Comparison of ENCODE assay signal across 23 cellular contexts in the genomic region with DNA sequence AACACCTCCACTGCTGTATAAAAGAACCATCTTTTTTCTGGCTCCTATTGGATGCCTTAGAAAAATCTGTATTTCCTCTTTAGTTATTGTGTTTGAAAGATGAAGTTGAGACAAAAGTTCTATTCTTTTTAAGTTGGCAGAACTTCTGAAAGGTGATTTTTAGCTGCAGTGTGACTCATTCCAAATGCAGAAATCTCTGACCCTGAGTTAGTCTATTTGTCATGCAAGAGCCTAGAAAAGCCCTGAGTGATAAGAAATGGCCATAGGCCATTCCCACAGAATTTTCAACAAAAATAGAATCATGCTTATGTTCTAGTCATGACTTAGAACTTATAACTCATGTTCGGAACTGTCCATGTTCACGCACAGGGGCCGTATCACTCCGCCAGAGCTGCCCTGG.
DNase-seq lines count a peak whose midpoint lies in the region; ATAC-seq and TF ChIP-seq lines count a peak whose summit lies in the region.
"Had no signal": no experiment of that assay in that cellular context is flagged by ENCODE, and none has a peak within 500 bp of the region (broad histone marks: within the 10 kb centered on the region; RNA-seq: fewer than 3 reads in every experiment).

No MANE protein-coding gene starts in this region.

- peak in 1 of 2 experiments; percentile 54 for DNase-seq in PC-9
- no peak for DNase-seq in body of pancreas
- no peak for DNase-seq in hepatocyte (ENCODE audit: low spot score)
- no peak for DNase-seq in amygdala (lab: John Stamatoyannopoulos, UW)
- no peak for DNase-seq in right atrium auricular region (ENCODE audit: low spot score)
- no peak for DNase-seq in WERI-Rb-1
- DNase-seq: activated CD4-positive, alpha-beta T cell treated with anti-CD3 and anti-CD28 coated beads for 36 hours; activated T-cell treated with anti-CD3 and anti-CD28 coated beads, Interleukin-2, amount 50 U/mL, for 72 hours; BE2C; Caco-2; immature natural killer cell; left lung; NCI-H1694; NCI-H2171 treated with DMSO at 0.1 percent for 48 hours; nephron progenitor cell; SHP77 treated with DMSO at 0.1 percent for 48 hours; stimulated activated CD4-positive, alpha-beta T cell treated with anti-CD3 and anti-CD28 coated beads, Interleukin-15, amount 100 ng/mL, for 24 hours; T-helper 1 cell; transverse colon had no signal

- intact Hi-C loops in PC-9 (cut with micrococcal nuclease; ENCODE audit: unreplicated experiment) (loop anchor here (2.0 kb wide), 1 partner anchor 21 kb away; no protein-coding TSS in a partner anchor), body of pancreas (cut with DNase I) (no loop called here)

- peaks cover 85% of the 10 kb centered on the region for H3F3A ChIP-seq in PC-9 (ENCODE audit: insufficient read depth, low read depth)

- no peak for TF ChIP-seq POLR2A in body of pancreas (IDR thresholded peaks at IDR 0.05)

- H3K4me1 ChIP-seq in ACC112 (ENCODE audit: control insufficient read depth, insufficient read depth, low read length, unreplicated experiment) (peaks cover 72% of the 10 kb centered on the region), PC-9 (replicated peaks; ENCODE audit: insufficient read depth) (peaks cover 51% of the 10 kb centered on the region), body of pancreas (peaks cover 20% of the 10 kb centered on the region), hepatocyte (ENCODE audit: insufficient read depth) (peaks cover 54% of the 10 kb centered on the region), right atrium auricular region (peaks cover 0 to 34% of the 10 kb centered on the region in 2 donors)

- H4K20me1 ChIP-seq in PC-9 (ENCODE audit: insufficient read depth) (peaks cover 26% of the 10 kb centered on the region), hepatocyte (ENCODE audit: insufficient read depth, poor library complexity, severe bottlenecking) (no peaks in the 10 kb centered on the region)

- 71 to 77% methylated on average over 4 of the region's 4 CpGs for WGBS in body of pancreas, 2 donors
- WGBS in hepatocyte (ENCODE audit: low lambda C conversion rate, missing lambda C conversion rate): 94% methylated on average over 4 of the region's 4 CpGs

- no TSS peak for BruUV-seq in PC-9 (replicated peaks; lab: Mats Ljungman, UMichigan)

- H3K4me2 ChIP-seq in PC-9 (peak overlapping the region; percentile 45), hepatocyte (peak overlapping the region; percentile 13)

- no peaks in the 10 kb centered on the region for H3K36me3 ChIP-seq in ACC112 (ENCODE audit: insufficient read depth, low read length)
- peaks cover 43% of the 10 kb centered on the region for H3K36me3 ChIP-seq in PC-9 (ENCODE audit: low read depth)
- no peaks in the 10 kb centered on the region for H3K36me3 ChIP-seq in body of pancreas (replicated peaks in 1 of 2; ENCODE audit: insufficient read depth in 1 of 2, low read depth in 2 of 2)
- H3K36me3 ChIP-seq in hepatocyte (replicated peaks; ENCODE audit: insufficient read depth, low read depth): no peaks in the 10 kb centered on the region
- H3K36me3 ChIP-seq in right atrium auricular region: no peaks in the 10 kb centered on the region
- H3K36me3 ChIP-seq in WERI-Rb-1: no peaks in the 10 kb centered on the region
- H3K36me3 ChIP-seq: left lung, transverse colon had no signal

- H3K4me3 ChIP-seq in ACC112 (ENCODE audit: low read depth, low read length) (no peak overlapping the region), PC-9 (no peak overlapping the region), body of pancreas (no peak overlapping the region), hepatocyte (no peak overlapping the region), right atrium auricular region (no peak overlapping the region), WERI-Rb-1 (ENCODE audit: low read depth, low read length) (no peak overlapping the region)
- H3K4me3 ChIP-seq: K562, left lung, transverse colon had no signal

- H3K27ac ChIP-seq in ACC112 (ENCODE audit: low read depth, low read length): peak overlapping the region; percentile 21; the same call in 1 of the 2 replicates
- peak overlapping the region; percentile 54 for H3K27ac ChIP-seq in PC-9
- H3K27ac ChIP-seq in body of pancreas: peak overlapping the region in 3 of 4 donors; percentile 24 to 58 (median 29)
- peak overlapping the region; percentile 81 for H3K27ac ChIP-seq in hepatocyte
- no peak overlapping the region for H3K27ac ChIP-seq in right atrium auricular region
- no peak overlapping the region for H3K27ac ChIP-seq in WERI-Rb-1
- H3K27ac ChIP-seq: left lung, transverse colon had no signal

- POLR2A ChIA-PET in PC-9 (lab: Charles Lee; ENCODE audit: unreplicated experiment): interaction anchor here (0.8 kb wide), 1 partner anchor 33 kb away, joined by 3 read pairs; no protein-coding TSS in a partner anchor

- ATAC-seq in body of pancreas: peak; percentile 66
- ATAC-seq in GM18519 (IDR thresholded peaks at IDR 0.05; ENCODE audit: low FRiP score, unreplicated experiment): no peak
- ATAC-seq: activated CD4-positive, alpha-beta T cell treated with anti-CD3 and anti-CD28 coated beads for 36 hours; activated T-cell treated with anti-CD3 and anti-CD28 coated beads, Interleukin-2, amount 50 U/mL, for 72 hours; K562; left lung; sciatic nerve had no signal

- TF ChIP-seq CTCF in PC-9 (conservative IDR thresholded peaks at IDR 0.05): no peak
- no peak for TF ChIP-seq CTCF in body of pancreas (IDR thresholded peaks at IDR 0.05)
- TF ChIP-seq CTCF in hepatocyte (IDR thresholded peaks at IDR 0.05; ENCODE audit: poor library complexity): no peak
- TF ChIP-seq CTCF in right atrium auricular region (IDR thresholded peaks at IDR 0.05): no peak
- TF ChIP-seq CTCF in WERI-Rb-1 (IDR thresholded peaks at IDR 0.05; ENCODE audit: low read depth, low read length): no peak

- H3K79me2 ChIP-seq in ACC112 (ENCODE audit: control insufficient read depth, insufficient read depth, low read length, unreplicated experiment): peaks cover 91% of the 10 kb centered on the region
- peaks cover 99% of the 10 kb centered on the region for H3K79me2 ChIP-seq in PC-9 (ENCODE audit: low read depth)
- peaks cover 67% of the 10 kb centered on the region for H3K79me2 ChIP-seq in hepatocyte

- H3K9me2 ChIP-seq in PC-9 (ENCODE audit: insufficient read depth) (no peaks in the 10 kb centered on the region), hepatocyte (replicated peaks; ENCODE audit: insufficient read depth) (no peaks in the 10 kb centered on the region)

- H3K9me3 ChIP-seq in PC-9 (ENCODE audit: insufficient read depth, low read depth): no peaks in the 10 kb centered on the region
- no peaks in the 10 kb centered on the region for H3K9me3 ChIP-seq in body of pancreas
- no peaks in the 10 kb centered on the region for H3K9me3 ChIP-seq in hepatocyte (ENCODE audit: low read depth)
- H3K9me3 ChIP-seq in right atrium auricular region: no peaks in the 10 kb centered on the region
- no peaks in the 10 kb centered on the region for H3K9me3 ChIP-seq in WERI-Rb-1 (ENCODE audit: severe bottlenecking)
- H3K9me3 ChIP-seq: BE2C, Caco-2, left lung, transverse colon had no signal

- H2AFZ ChIP-seq in ACC112 (ENCODE audit: low read length, unreplicated experiment) (no peak overlapping the region), PC-9 (no peak overlapping the region), hepatocyte (no peak overlapping the region)

- H3K27me3 ChIP-seq in ACC112 (ENCODE audit: insufficient read depth, low read length) (no peaks in the 10 kb centered on the region), PC-9 (ENCODE audit: insufficient read depth, low read depth) (no peaks in the 10 kb centered on the region), body of pancreas (no peaks in the 10 kb centered on the region), hepatocyte (no peaks in the 10 kb centered on the region), right atrium auricular region (no peaks in the 10 kb centered on the region), WERI-Rb-1 (ENCODE audit: insufficient read depth, low read depth, severe bottlenecking) (peaks cover 16% of the 10 kb centered on the region)
- H3K27me3 ChIP-seq: BE2C, left lung, transverse colon had no signal

- CTCF ChIA-PET in PC-9 (lab: Charles Lee): no interaction called here

Comparison
In these comparisons a context has a peak if more than half of its experiments do, and no peak if none do; other contexts are left out.
1. H3K27ac ChIP-seq: peak in ACC112 (single experiment), PC-9 (single experiment), body of pancreas (3 of 4) and hepatocyte (single experiment); none in right atrium auricular region (0 of 2) and WERI-Rb-1 (single experiment).